ENCODE assay signal across 1 cellular context in the genomic region with DNA sequence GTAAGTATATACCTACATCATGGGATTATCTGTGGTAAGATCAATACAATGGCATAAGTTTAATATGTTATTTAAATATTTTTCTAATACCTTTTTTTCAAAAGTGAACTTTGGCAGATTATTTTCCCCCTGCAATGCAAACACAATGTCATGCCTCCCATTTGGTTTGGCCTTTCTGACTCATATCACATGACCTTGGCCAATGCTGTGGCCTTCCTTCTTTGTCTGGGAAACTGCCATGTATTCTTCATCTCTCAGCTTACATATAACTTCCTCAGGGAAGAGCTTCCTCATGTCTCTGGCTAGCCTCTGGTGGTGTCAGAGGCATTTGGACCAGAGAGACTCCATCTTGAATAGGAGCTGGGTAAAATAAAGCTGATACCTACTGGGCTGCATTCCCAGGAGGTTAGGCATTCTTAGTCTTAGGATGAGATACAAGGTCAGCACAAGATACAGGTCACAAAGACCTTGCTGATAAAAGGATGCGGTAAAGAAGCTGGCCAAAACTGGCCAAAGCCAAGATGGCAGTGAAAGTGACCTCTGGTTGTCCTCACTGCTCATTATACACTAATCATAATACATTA.
TF ChIP-seq lines count a peak whose summit lies in the region.

No MANE protein-coding gene starts in this region.

TF ChIP-seq in HepG2, 621 proteins besides CTCF, POLR2A, EP300 and RAD21 (continued from another document):
- TF ChIP-seq, protein P1, sequence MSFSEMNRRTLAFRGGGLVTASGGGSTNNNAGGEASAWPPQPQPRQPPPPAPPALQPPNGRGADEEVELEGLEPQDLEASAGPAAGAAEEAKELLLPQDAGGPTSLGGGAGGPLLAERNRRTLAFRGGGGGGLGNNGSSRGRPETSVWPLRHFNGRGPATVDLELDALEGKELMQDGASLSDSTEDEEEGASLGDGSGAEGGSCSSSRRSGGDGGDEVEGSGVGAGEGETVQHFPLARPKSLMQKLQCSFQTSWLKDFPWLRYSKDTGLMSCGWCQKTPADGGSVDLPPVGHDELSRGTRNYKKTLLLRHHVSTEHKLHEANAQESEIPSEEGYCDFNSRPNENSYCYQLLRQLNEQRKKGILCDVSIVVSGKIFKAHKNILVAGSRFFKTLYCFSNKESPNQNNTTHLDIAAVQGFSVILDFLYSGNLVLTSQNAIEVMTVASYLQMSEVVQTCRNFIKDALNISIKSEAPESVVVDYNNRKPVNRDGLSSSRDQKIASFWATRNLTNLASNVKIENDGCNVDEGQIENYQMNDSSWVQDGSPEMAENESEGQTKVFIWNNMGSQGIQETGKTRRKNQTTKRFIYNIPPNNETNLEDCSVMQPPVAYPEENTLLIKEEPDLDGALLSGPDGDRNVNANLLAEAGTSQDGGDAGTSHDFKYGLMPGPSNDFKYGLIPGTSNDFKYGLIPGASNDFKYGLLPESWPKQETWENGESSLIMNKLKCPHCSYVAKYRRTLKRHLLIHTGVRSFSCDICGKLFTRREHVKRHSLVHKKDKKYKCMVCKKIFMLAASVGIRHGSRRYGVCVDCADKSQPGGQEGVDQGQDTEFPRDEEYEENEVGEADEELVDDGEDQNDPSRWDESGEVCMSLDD (CRISPR knock-in tag; IDR thresholded peaks at IDR 0.05; ENCODE audit: borderline replicate concordance) = no peak
